1 cellular context compared by ENCODE assay signal in genomic region chr16:4450921-4451619, GRCh38.
TF ChIP-seq lines count a peak whose summit lies in the region.

No MANE protein-coding gene starts in this region.

TF ChIP-seq in K562, 482 proteins besides CTCF, POLR2A, EP300 and RAD21 (continued from another document and continues in another):
- TF ChIP-seq ZBTB11 (CRISPR knock-in tag; IDR thresholded peaks at IDR 0.05) (no peak), ZNF212 (CRISPR knock-in tag; IDR thresholded peaks at IDR 0.05) (peak; percentile 62; the same call in 1 of the 2 replicates), MITF (IDR thresholded peaks at IDR 0.05) (no peak), ZNF282 (CRISPR knock-in tag; IDR thresholded peaks at IDR 0.05) (no peak), ZNF551 (CRISPR knock-in tag; IDR thresholded peaks at IDR 0.05) (no peak), SNRNP70 (optimal IDR thresholded peaks at IDR 0.05; ENCODE audit: low read depth, low read length) (no peak), ILF3 (IDR thresholded peaks at IDR 0.05; ENCODE audit: borderline replicate concordance) (no peak), ZNF695 (CRISPR knock-in tag; IDR thresholded peaks at IDR 0.05) (no peak), ZFX (CRISPR knock-in tag; IDR thresholded peaks at IDR 0.05) (no peak), ZNF644 (tag; IDR thresholded peaks at IDR 0.05; ENCODE audit: low read depth) (no peak), MTF1 (CRISPR knock-in tag; IDR thresholded peaks at IDR 0.05; ENCODE audit: borderline replicate concordance) (peak; percentile 68; the same call in 1 of the 2 replicates), CUX1 (CRISPR knock-in tag; IDR thresholded peaks at IDR 0.05) (no peak), PBX2 (CRISPR knock-in tag; IDR thresholded peaks at IDR 0.05; ENCODE audit: low read depth) (no peak), PBX2 (tag; conservative IDR thresholded peaks at IDR 0.05; ENCODE audit: low read depth) (no peak), ZNF311 (CRISPR knock-in tag; IDR thresholded peaks at IDR 0.05) (peak; percentile 92), ZNF449 (CRISPR knock-in tag; IDR thresholded peaks at IDR 0.05) (peak; percentile 82; the same call in 1 of the 2 replicates), CREB5 (CRISPR knock-in tag; IDR thresholded peaks at IDR 0.05) (no peak; the same call in 1 of the 2 replicates), TBP (optimal IDR thresholded peaks at IDR 0.05; ENCODE audit: low read depth, low read length) (no peak), ZNF75A (CRISPR knock-in tag; IDR thresholded peaks at IDR 0.05) (peak; percentile 68), CBFB (CRISPR knock-in tag; IDR thresholded peaks at IDR 0.05) (no peak), U2AF2 (optimal IDR thresholded peaks at IDR 0.05; ENCODE audit: low read depth, low read length) (no peak), NR4A1 (CRISPR knock-in tag; IDR thresholded peaks at IDR 0.05) (no peak), NR4A1 (tag; IDR thresholded peaks at IDR 0.05) (peak; percentile 80), POLR3G (IDR thresholded peaks at IDR 0.05; ENCODE audit: extremely low read depth, insufficient read length, insufficient replicate concordance) (no peak), GTF2E2 (tag; IDR thresholded peaks at IDR 0.05) (no peak; the same call in 1 of the 2 replicates), CCNT2 (IDR thresholded peaks at IDR 0.05; ENCODE audit: borderline replicate concordance, extremely low read depth, insufficient read length, low read depth, low read length) (no peak), SMAD4 (CRISPR knock-in tag; conservative IDR thresholded peaks at IDR 0.05) (peak; percentile 99), ZBTB34 (CRISPR knock-in tag; IDR thresholded peaks at IDR 0.05) (peak; percentile 72; the same call in 1 of the 2 replicates), NFE2L1 (tag; IDR thresholded peaks at IDR 0.05; ENCODE audit: borderline replicate concordance, low read depth) (no peak), ZNF217 (CRISPR knock-in tag; IDR thresholded peaks at IDR 0.05) (no peak), CBX5 (IDR thresholded peaks at IDR 0.05; ENCODE audit: borderline replicate concordance, low read depth) (no peak), MXD1 (CRISPR knock-in tag; IDR thresholded peaks at IDR 0.05; ENCODE audit: borderline replicate concordance, poor library complexity, severe bottlenecking) (peak; percentile 61), HES1 (IDR thresholded peaks at IDR 0.05; ENCODE audit: low read depth) (no peak), JUND (IDR thresholded peaks at IDR 0.05; ENCODE audit: borderline replicate concordance, low read depth, low read length) (peak; percentile 77), JUND (tag; IDR thresholded peaks at IDR 0.05; ENCODE audit: borderline replicate concordance, low read depth, low read length) (no peak), ZFPM2 (CRISPR knock-in tag; IDR thresholded peaks at IDR 0.05) (no peak), KLF1 (tag; IDR thresholded peaks at IDR 0.05) (0 out of 2 replicates have a peak, but pooled peaks have one; percentile 45), DMBX1 (CRISPR knock-in tag; IDR thresholded peaks at IDR 0.05; ENCODE audit: borderline replicate concordance) (peak; percentile 99)
